ENCODE assay signal across 17 cellular contexts in the genomic region with DNA sequence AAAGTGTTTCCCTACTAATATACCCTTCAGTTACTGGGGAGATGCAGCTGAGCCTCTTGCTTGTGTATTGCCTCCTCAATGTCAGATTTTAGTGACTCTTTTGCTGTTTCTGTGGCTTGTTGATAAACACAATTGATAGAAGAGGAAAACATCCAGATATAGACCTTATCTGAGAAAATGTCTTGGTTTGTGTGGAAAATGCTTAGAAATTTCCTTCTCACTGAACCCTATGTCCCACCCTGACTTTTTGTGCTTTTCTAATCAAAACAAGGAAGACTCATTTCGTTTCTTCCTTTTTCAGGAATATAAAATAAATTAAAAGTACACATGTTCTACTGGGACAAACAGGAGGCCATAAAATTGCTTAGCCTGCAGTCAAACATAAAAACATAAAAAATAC.
DNase-seq lines count a peak whose midpoint lies in the region; FAIRE-seq and TF ChIP-seq lines count a peak whose summit lies in the region.
"Had no signal": no experiment of that assay in that cellular context is flagged by ENCODE, and none has a peak within 500 bp of the region (broad histone marks: within the 10 kb centered on the region; RNA-seq: fewer than 3 reads in every experiment).

No MANE protein-coding gene starts in this region.

- no peak overlapping the region for H2BK5ac ChIP-seq in mesenchymal stem cell (ENCODE audit: low read depth, low read length, poor library complexity, severe bottlenecking)

- FAIRE-seq in endometrium (lab: Jason Lieb, UNC), result peak; percentile 94
- FAIRE-seq: A204.1, D721Med, GM12892, GM18507, H54, HTR-8/SVneo had no signal

- DNase-seq in mesenchymal stem cell, result no peak
- DNase-seq in esophagus squamous epithelium (lab: John Stamatoyannopoulos, UW), result no peak
- no peak for DNase-seq in activated effector memory CD4-positive, alpha-beta T cell treated with Interleukin-2 at 50 U/mL for 16 hours
- DNase-seq in NCI-H2029 (lab: John Stamatoyannopoulos, UW), result no peak
- DNase-seq: AML-193; Caco-2; CD4-positive, alpha-beta T cell had no signal

- no peaks in the 10 kb centered on the region for H3K79me2 ChIP-seq in Loucy (ENCODE audit: insufficient read depth, low read length)

- H4K8ac ChIP-seq in mesenchymal stem cell (ENCODE audit: low read length), result no peak overlapping the region

- intact Hi-C loops in esophagus squamous epithelium (cut with DNase I), result no loop called here

- H3K23ac ChIP-seq in mesenchymal stem cell (ENCODE audit: low read length in 2 of 2), result no peak overlapping the region

- H3K36me3 ChIP-seq in Loucy (ENCODE audit: insufficient read depth, low read length) (no peaks in the 10 kb centered on the region), mesenchymal stem cell (ENCODE audit: control insufficient read depth in 1 of 2, insufficient read depth in 2 of 2, low read depth in 1 of 2, low read length in 2 of 2) (no peaks in the 10 kb centered on the region), esophagus squamous epithelium (no peaks in the 10 kb centered on the region)

- no peak overlapping the region for H4K91ac ChIP-seq in mesenchymal stem cell (ENCODE audit: low read length)

- 83% methylated on average over 1 of the region's 1 CpG for WGBS in mesenchymal stem cell
- WGBS in esophagus squamous epithelium, 2 donors, result 15 to 46% methylated on average over 1 of the region's 1 CpG

- H2AK5ac ChIP-seq in mesenchymal stem cell (ENCODE audit: low read length, severe bottlenecking), result no peak overlapping the region

- no peak overlapping the region for H2BK120ac ChIP-seq in mesenchymal stem cell (ENCODE audit: low read depth, low read length)

- H4K20me1 ChIP-seq in Loucy (ENCODE audit: insufficient read depth, low read length, poor library complexity, severe bottlenecking), result no peaks in the 10 kb centered on the region

- H3K27me3 ChIP-seq in Loucy (ENCODE audit: insufficient read depth, low read length, poor library complexity, severe bottlenecking) (no peaks in the 10 kb centered on the region), mesenchymal stem cell (ENCODE audit: control insufficient read depth in 1 of 2, insufficient read depth in 1 of 2, low read length in 2 of 2) (no peaks in the 10 kb centered on the region), esophagus squamous epithelium (no peaks in the 10 kb centered on the region)

- H3K9me3 ChIP-seq in Loucy (ENCODE audit: insufficient read depth, low read depth, low read length) (no peaks in the 10 kb centered on the region), mesenchymal stem cell (ENCODE audit: control insufficient read depth, low read length) (no peaks in the 10 kb centered on the region), esophagus squamous epithelium (no peaks in the 10 kb centered on the region)
- H3K9me3 ChIP-seq: Caco-2 had no signal

- no peaks in the 10 kb centered on the region for H3K79me1 ChIP-seq in mesenchymal stem cell (replicated peaks; ENCODE audit: low read length, poor library complexity, severe bottlenecking)

- no peak overlapping the region for H3K14ac ChIP-seq in mesenchymal stem cell (ENCODE audit: low read length in 2 of 2)

- H3K27ac ChIP-seq in mesenchymal stem cell (ENCODE audit: low read length, poor library complexity, severe bottlenecking) (no peak overlapping the region), esophagus squamous epithelium (peak overlapping the region in 1 of 4 donors; percentile 7)
- H3K27ac ChIP-seq: C4-2B had no signal

- no peak overlapping the region for H3K18ac ChIP-seq in mesenchymal stem cell (ENCODE audit: low read depth in 1 of 2, low read length in 2 of 2)

- H3K4ac ChIP-seq in mesenchymal stem cell (ENCODE audit: low read depth in 1 of 2, low read length in 2 of 2), result no peak overlapping the region

- no peak overlapping the region for H2BK15ac ChIP-seq in mesenchymal stem cell (ENCODE audit: low read depth, poor library complexity, severe bottlenecking)

- H2AFZ ChIP-seq in Loucy (ENCODE audit: low read length) (peak overlapping the region; percentile 21; the same call in 1 of the 2 replicates), mesenchymal stem cell (ENCODE audit: low read depth, low read length) (no peak overlapping the region)
- H2AFZ ChIP-seq: GM23338 had no signal

- TF ChIP-seq CTCF in Loucy (conservative IDR thresholded peaks at IDR 0.05; ENCODE audit: low read length) (no peak), esophagus squamous epithelium (IDR thresholded peaks at IDR 0.05) (no peak)

- no peak for TF ChIP-seq POLR2A in esophagus squamous epithelium (IDR thresholded peaks at IDR 0.05)

- no peaks in the 10 kb centered on the region for H3F3A ChIP-seq in Loucy (ENCODE audit: low read depth)

- H2BK12ac ChIP-seq in mesenchymal stem cell (ENCODE audit: low read length in 2 of 2), result no peak overlapping the region

- no peaks in the 10 kb centered on the region for H3K9me2 ChIP-seq in Loucy (replicated peaks; ENCODE audit: low read depth, low read length)

- H3K9ac ChIP-seq in Loucy (ENCODE audit: low read depth, low read length, poor library complexity, severe bottlenecking) (no peak overlapping the region), mesenchymal stem cell (ENCODE audit: low read length) (peak overlapping the region; percentile 9)

- H3K4me1 ChIP-seq in Loucy (ENCODE audit: insufficient read depth, low read length, poor library complexity, severe bottlenecking) (peaks cover 36% of the 10 kb centered on the region), mesenchymal stem cell (ENCODE audit: control insufficient read depth, insufficient read depth, low read depth, low read length) (no peaks in the 10 kb centered on the region), esophagus squamous epithelium (peaks cover 0 to 21% (median 5%) of the 10 kb centered on the region in 3 donors)
- H3K4me1 ChIP-seq: Caco-2 had no signal

- H3K4me3 ChIP-seq in Loucy (ENCODE audit: low read length, poor library complexity, severe bottlenecking) (no peak overlapping the region), mesenchymal stem cell (ENCODE audit: insufficient read depth in 1 of 2, low read depth in 1 of 2, low read length in 2 of 2) (no peak overlapping the region), esophagus squamous epithelium (no peak overlapping the region)
- H3K4me3 ChIP-seq: GM23338 had no signal

- H3K4me2 ChIP-seq in Loucy (ENCODE audit: low read depth, low read length, poor library complexity, severe bottlenecking), result no peak overlapping the region
- H3K4me2 ChIP-seq in mesenchymal stem cell (ENCODE audit: low read length, poor library complexity, severe bottlenecking), result no peak overlapping the region
- H3K4me2 ChIP-seq: GM23338 had no signal
